ENCODE assay signal across 1 cellular context in genomic region chr13:39012608-39013007, GRCh38.
TF ChIP-seq lines count a peak whose summit lies in the region.

No MANE protein-coding gene starts in this region.

TF ChIP-seq in HCT116, 20 proteins besides CTCF, POLR2A, EP300 and RAD21 (continued from another document):
- TF ChIP-seq REST (IDR thresholded peaks at IDR 0.05; ENCODE audit: low read depth) = no peak
- no peak for TF ChIP-seq ELF1 (IDR thresholded peaks at IDR 0.05; ENCODE audit: borderline replicate concordance, low read depth)
- TF ChIP-seq MAX (IDR thresholded peaks at IDR 0.05) = no peak
- TF ChIP-seq ZBTB33 (IDR thresholded peaks at IDR 0.05; ENCODE audit: extremely low read depth, insufficient replicate concordance, low read length) = no peak
- no peak for TF ChIP-seq POLR2AphosphoS5 (IDR thresholded peaks at IDR 0.05; ENCODE audit: low read depth, low read length)
- TF ChIP-seq EGR1 (IDR thresholded peaks at IDR 0.05; ENCODE audit: low read depth) = no peak
- TF ChIP-seq CBX3 (IDR thresholded peaks at IDR 0.05; ENCODE audit: low read depth) = no peak
- TF ChIP-seq JUND (IDR thresholded peaks at IDR 0.05) = no peak
- no peak for TF ChIP-seq FOSL1 (IDR thresholded peaks at IDR 0.05; ENCODE audit: low read depth)
- no peak for TF ChIP-seq EZH2phosphoT487 (IDR thresholded peaks at IDR 0.05; ENCODE audit: borderline replicate concordance)
- no peak for TF ChIP-seq YY1 (IDR thresholded peaks at IDR 0.05; ENCODE audit: extremely low read depth, insufficient replicate concordance, low read depth, low read length)
- TF ChIP-seq CEBPB (IDR thresholded peaks at IDR 0.05; ENCODE audit: low read depth) = no peak
- TF ChIP-seq SRF (IDR thresholded peaks at IDR 0.05; ENCODE audit: low read depth) = no peak
- no peak for TF ChIP-seq ZNF274 (IDR thresholded peaks at IDR 0.05; ENCODE audit: low read depth, low read length)
- TF ChIP-seq SIN3A (IDR thresholded peaks at IDR 0.05; ENCODE audit: low read depth) = no peak
